24 cellular contexts compared by ENCODE assay signal in genomic region chr17:5762191-5762590, GRCh38.
"Had no signal": no experiment of that assay in that cellular context is flagged by ENCODE, and none has a peak within 500 bp of the region (broad histone marks: within the 10 kb centered on the region; RNA-seq: fewer than 3 reads in every experiment).

No MANE protein-coding gene starts in this region.

- FAIRE-seq: astrocyte, bronchial epithelial cell, keratinocyte had no signal

- H3K4me3 ChIP-seq: coronary artery, heart right ventricle, mucosa of descending colon, smooth muscle cell, stomach, suprapubic skin, tibial nerve had no signal

- H3K27me3 ChIP-seq: tibial nerve had no signal

- DNase-seq: activated CD4-positive, alpha-beta T cell treated with anti-CD3 and anti-CD28 coated beads for 1 hour; activated CD8-positive, alpha-beta memory T cell treated with anti-CD3 and anti-CD28 coated beads, Interleukin-2, amount 50 U/mL, for 4 hours; activated T-cell treated with anti-CD3 and anti-CD28 coated beads, Interleukin-2, amount 50 U/mL, for 24 hours; endodermal cell; heart right ventricle; left colon; mucosa of descending colon; naive B cell; occipital lobe; posterior cingulate gyrus; stimulated activated CD4-positive, alpha-beta T cell treated with anti-CD3 and anti-CD28 coated beads, Interleukin-15, amount 100 ng/mL, for 24 hours; stomach; T-helper 9 cell had no signal

- H3K36me3 ChIP-seq: heart right ventricle, stomach, suprapubic skin, tibial nerve had no signal

- H3K27ac ChIP-seq: coronary artery, heart right ventricle, stomach, suprapubic skin, tibial nerve had no signal

- H3K4me1 ChIP-seq: heart right ventricle, tibial nerve had no signal

- H3K4me2 ChIP-seq: smooth muscle cell had no signal

- H3K9me3 ChIP-seq: heart right ventricle, mucosa of descending colon, stomach, suprapubic skin, tibial nerve had no signal

- ATAC-seq: activated naive CD4-positive, alpha-beta T cell treated with anti-CD3 and anti-CD28 coated beads, Interleukin-2, amount 50 U/mL, for 72 hours; activated T-helper 17 cell treated with anti-CD3 and anti-CD28 coated beads, Interleukin-2, amount 50 U/mL, for 72 hours; heart right ventricle; left colon; mucosa of descending colon; sciatic nerve; stimulated activated memory B cell treated with anti-CD40 and anti-IgM and Interleukin-4, amounts not matched to agents 10 μg/mL and 1 μg/mL and 100 μg/mL, for 72 hours had no signal
